ENCODE assay signal across 18 cellular contexts in genomic region chr1:152251391-152251790, GRCh38. TPM values are rescaled to one million over a fixed set of nuclear protein-coding genes. Genes with fewer than 3 reads are reported as not detected.
A peak's percentile ranks its signal among the peaks of the same experiment; 100 is the strongest.
DNase-seq lines count a peak whose midpoint lies in the region; ATAC-seq and TF ChIP-seq lines count a peak whose summit lies in the region.
"Had no signal": no experiment of that assay in that cellular context is flagged by ENCODE, and none has a peak within 500 bp of the region (broad histone marks: within the 10 kb centered on the region; RNA-seq: fewer than 3 reads in every experiment).

No MANE protein-coding gene starts in this region.

- in situ Hi-C loops in mammary epithelial cell (cut with MboI; ENCODE audit: low sequenced_read_pairs in 2 of 2): no loop called here

- dilution Hi-C loops in mammary epithelial cell (cut with HindIII; ENCODE audit: low sequenced_read_pairs): loop anchor here (5.0 kb wide), 1 partner anchor 61 kb away; no protein-coding TSS in a partner anchor

- TF ChIP-seq CTCF in AG10803 (conservative IDR thresholded peaks at IDR 0.05; ENCODE audit: low read length) (no peak), mammary epithelial cell (conservative IDR thresholded peaks at IDR 0.05 in 1 of 2, IDR thresholded peaks at IDR 0.05 in 1 of 2; ENCODE audit: extremely low read depth in 1 of 2, insufficient read depth in 1 of 2, low read depth in 1 of 2, low read length in 2 of 2) (no peak), foreskin keratinocyte (conservative IDR thresholded peaks at IDR 0.05) (no peak), foreskin fibroblast (IDR thresholded peaks at IDR 0.05; ENCODE audit: low read depth, low read length) (no peak), suprapubic skin (IDR thresholded peaks at IDR 0.05) (no peak)

- 69% methylated on average over 2 of the region's 2 CpGs for WGBS in mammary epithelial cell (ENCODE audit: low coverage, missing lambda C conversion rate)
- 64% methylated on average over 2 of the region's 2 CpGs for WGBS in suprapubic skin

- H3K27ac ChIP-seq in mammary epithelial cell (ENCODE audit: insufficient read depth, low read depth, low read length) (peak overlapping the region; percentile 47), foreskin keratinocyte (peak overlapping the region; percentile 63), suprapubic skin (no peak overlapping the region)
- H3K27ac ChIP-seq: BLaER1 treated with 17β-estradiol and CSF1 and Interleukin-3, amounts not matched to agents 10 nM and 100 nM had no signal

- TF ChIP-seq EP300 in suprapubic skin (IDR thresholded peaks at IDR 0.05): no peak

- H3K79me2 ChIP-seq in mammary epithelial cell (ENCODE audit: insufficient read depth, low read length): no peaks in the 10 kb centered on the region

- intact Hi-C loops in mammary epithelial cell (cut with micrococcal nuclease): no loop called here

- CTCF ChIA-PET in mammary epithelial cell (lab: Charles Lee; ENCODE audit: low non-redundant PET): interaction anchor here (0.6 kb wide), 1 partner anchor 517 kb away, joined by 6 read pairs; no protein-coding TSS in a partner anchor

- H3K4me3 ChIP-seq in AG10803 (ENCODE audit: low read length) (no peak overlapping the region), MG63 (no peak overlapping the region), mammary epithelial cell (replicated peaks in 1 of 3; ENCODE audit: insufficient read depth in 1 of 3, low read depth in 2 of 3, low read length in 3 of 3) (no peak overlapping the region), foreskin fibroblast (ENCODE audit: low read depth in 1 of 2, low read length in 2 of 2) (no peak overlapping the region), suprapubic skin (no peak overlapping the region)
- H3K4me3 ChIP-seq: BLaER1 treated with 17β-estradiol and CSF1 and Interleukin-3, amounts not matched to agents 10 nM and 100 nM had no signal

- H4K20me1 ChIP-seq in mammary epithelial cell (ENCODE audit: insufficient read depth, low read length): no peaks in the 10 kb centered on the region
- H4K20me1 ChIP-seq: BLaER1 treated with 17β-estradiol and CSF1 and Interleukin-3, amounts not matched to agents 10 nM and 100 nM had no signal

- H3K36me3 ChIP-seq in MG63 (no peaks in the 10 kb centered on the region), mammary epithelial cell (ENCODE audit: insufficient read depth, low read length) (no peaks in the 10 kb centered on the region), suprapubic skin (no peaks in the 10 kb centered on the region)
- H3K36me3 ChIP-seq: BLaER1 treated with 17β-estradiol and CSF1 and Interleukin-3, amounts not matched to agents 10 nM and 100 nM had no signal

- H3K27me3 ChIP-seq in MG63: peaks cover 2% of the 10 kb centered on the region; the same call in 1 of the 2 replicates
- H3K27me3 ChIP-seq in mammary epithelial cell (ENCODE audit: insufficient read depth, low read length): no peaks in the 10 kb centered on the region
- no peaks in the 10 kb centered on the region for H3K27me3 ChIP-seq in foreskin keratinocyte
- H3K27me3 ChIP-seq in suprapubic skin: no peaks in the 10 kb centered on the region
- H3K27me3 ChIP-seq: BLaER1 treated with 17β-estradiol and CSF1 and Interleukin-3, amounts not matched to agents 10 nM and 100 nM had no signal

- ATAC-seq in foreskin keratinocyte: peak; percentile 59
- ATAC-seq: Right ventricle myocardium inferior had no signal

- BruUV-seq in mammary epithelial cell (replicated peaks; lab: Mats Ljungman, UMichigan): no TSS peak

- no peak for TF ChIP-seq POLR2A in suprapubic skin (IDR thresholded peaks at IDR 0.05)

- H3K9me3 ChIP-seq in MG63 (no peaks in the 10 kb centered on the region), mammary epithelial cell (replicated peaks; ENCODE audit: insufficient read depth, low read length) (no peaks in the 10 kb centered on the region), suprapubic skin (no peaks in the 10 kb centered on the region)
- H3K9me3 ChIP-seq: SK-N-SH had no signal

- peaks cover 18% of the 10 kb centered on the region for H3K4me1 ChIP-seq in mammary epithelial cell (ENCODE audit: insufficient read depth, low read length)
- H3K4me1 ChIP-seq in foreskin keratinocyte: peaks cover 32% of the 10 kb centered on the region
- H3K4me1 ChIP-seq in suprapubic skin: peaks cover 9% of the 10 kb centered on the region
- H3K4me1 ChIP-seq: BLaER1 treated with 17β-estradiol and CSF1 and Interleukin-3, amounts not matched to agents 10 nM and 100 nM had no signal

- peak; percentile 16 for DNase-seq in AG10803 (ENCODE audit: low read depth)
- DNase-seq in MG63: peak; percentile 4
- DNase-seq in mammary epithelial cell: peak; percentile 70
- DNase-seq in foreskin keratinocyte: peak; percentile 79 to 89
- DNase-seq in DMS53 (lab: John Stamatoyannopoulos, UW): no peak
- no peak for DNase-seq in foreskin fibroblast
- DNase-seq in iPS-NIHi11 (ENCODE audit: low spot score): no peak
- DNase-seq in suprapubic skin (ENCODE audit: low spot score in 2 of 2): no peak
- DNase-seq: 8988T, H9, NCI-H146, NCI-H2081 treated with DMSO at 0.1 percent for 48 hours, NCI-H526, OCI-M1, SK-N-SH had no signal

- no peak overlapping the region for H2AFZ ChIP-seq in mammary epithelial cell (ENCODE audit: low read depth, low read length)

- H3K4me2 ChIP-seq in mammary epithelial cell (ENCODE audit: insufficient read depth, low read depth, low read length): no peak overlapping the region
- H3K4me2 ChIP-seq: BLaER1 treated with 17β-estradiol and CSF1 and Interleukin-3, amounts not matched to agents 10 nM and 100 nM; SK-N-SH had no signal

- H3K9ac ChIP-seq in mammary epithelial cell (ENCODE audit: insufficient read depth, low read length): no peak overlapping the region
- H3K9ac ChIP-seq: BLaER1 treated with 17β-estradiol and CSF1 and Interleukin-3, amounts not matched to agents 10 nM and 100 nM; SK-N-SH had no signal

RNA-seq across cellular contexts. Expression of gene HRNR, which starts 27.4 kb away (rescaled TPM):
- total RNA-seq in MG63 (2014; rRNA removed; shearing (Covaris generic); ENCODE audit: low replicate concordance): not detected in 2 replicates
- total RNA-seq in mammary epithelial cell (under 1 TPM in 1 of 2 donors, not detected in 1; under 0.01 TPM), foreskin keratinocyte (not detected in 2 replicates), suprapubic skin (not detected)
- polyA plus RNA-seq in mammary epithelial cell (not detected), foreskin keratinocyte (not detected in 2 replicates)
- not detected for polyA minus RNA-seq in mammary epithelial cell
- total RNA-seq: H9, Right ventricle myocardium inferior had no signal
- polyA plus RNA-seq: IgD-negative memory B cell, SK-N-SH had no signal

Comparison
In these comparisons a context has a peak if more than half of its experiments do, and no peak if none do; other contexts are left out.
1. DNase-seq: peak in AG10803 (single experiment), MG63 (single experiment), mammary epithelial cell (single experiment) and foreskin keratinocyte (2 of 2); none in DMS53 (single experiment), foreskin fibroblast (0 of 2), iPS-NIHi11 (single experiment) and suprapubic skin (0 of 2).